Comparison of ENCODE assay signal across 10 cellular contexts in genomic region chr17:68053237-68054030, GRCh38. TPM values are rescaled to one million over a fixed set of nuclear protein-coding genes. Genes with fewer than 3 reads are reported as not detected.
A peak's percentile ranks its signal among the peaks of the same experiment; 100 is the strongest.
DNase-seq lines count a peak whose midpoint lies in the region; ATAC-seq, FAIRE-seq and TF ChIP-seq lines count a peak whose summit lies in the region.
"Had no signal": no experiment of that assay in that cellular context is flagged by ENCODE, and none has a peak within 500 bp of the region (broad histone marks: within the 10 kb centered on the region; RNA-seq: fewer than 3 reads in every experiment).

No MANE protein-coding gene starts in this region.

- no peak for FAIRE-seq in HepG2 (lab: Jason Lieb, UNC)

- H2AFZ ChIP-seq in HepG2 (ENCODE audit: low read length) (no peak overlapping the region), hepatocyte (no peak overlapping the region)

- TF ChIP-seq RAD21 in HepG2 (CRISPR knock-in tag; IDR thresholded peaks at IDR 0.05), result no peak

- intact Hi-C loops in HepG2 (cut with micrococcal nuclease; ENCODE audit: unreplicated experiment) (no loop called here), head of caudate nucleus (cut with DNase I) (no loop called here)

- no peak overlapping the region for H3K9ac ChIP-seq in HepG2 (ENCODE audit: insufficient read depth, low read depth, low read length)
- no peak overlapping the region for H3K9ac ChIP-seq in subcutaneous abdominal adipose tissue (ENCODE audit: low read length in 5 of 5)

- peaks cover 15% of the 10 kb centered on the region for H3K4me1 ChIP-seq in HepG2 (ENCODE audit: insufficient read depth, low read length)
- peaks cover 11 to 23% (median 15%) of the 10 kb centered on the region in 5 donors for H3K4me1 ChIP-seq in subcutaneous abdominal adipose tissue (ENCODE audit: control insufficient read depth in 5 of 5, insufficient read depth in 5 of 5, low read length in 5 of 5)
- H3K4me1 ChIP-seq in hepatocyte (ENCODE audit: insufficient read depth), result no peaks in the 10 kb centered on the region

- no peak for ATAC-seq in HepG2

- H3K36me3 ChIP-seq in HepG2 (replicated peaks in 1 of 2; ENCODE audit: control insufficient read depth in 1 of 2, insufficient read depth in 2 of 2, low read length in 2 of 2), result no peaks in the 10 kb centered on the region
- H3K36me3 ChIP-seq in subcutaneous abdominal adipose tissue (ENCODE audit: control insufficient read depth in 5 of 5, insufficient read depth in 5 of 5, low read length in 5 of 5), result no peaks in the 10 kb centered on the region
- H3K36me3 ChIP-seq in hepatocyte (replicated peaks; ENCODE audit: insufficient read depth, low read depth), result no peaks in the 10 kb centered on the region
- H3K36me3 ChIP-seq: adrenal gland had no signal

- no peaks in the 10 kb centered on the region for H3K36me3 Mint-ChIP-seq in endothelial cell (ENCODE audit: low read depth, unreplicated experiment)

- H3K9me3 Mint-ChIP-seq in endothelial cell (ENCODE audit: unreplicated experiment), result no peaks in the 10 kb centered on the region

- H3K4me3 ChIP-seq in HepG2 (replicated peaks in 1 of 3; ENCODE audit: insufficient read depth in 1 of 3, low read depth in 2 of 3, low read length in 3 of 3), result no peak overlapping the region
- peak overlapping the region in 2 of 5 donors; percentile 8 to 32 for H3K4me3 ChIP-seq in subcutaneous abdominal adipose tissue (ENCODE audit: low read depth in 1 of 5, low read length in 5 of 5)
- no peak overlapping the region for H3K4me3 ChIP-seq in hepatocyte
- H3K4me3 ChIP-seq: adrenal gland had no signal

- peak overlapping the region; percentile 53 for H3K27ac Mint-ChIP-seq in endothelial cell (ENCODE audit: unreplicated experiment)

- CTCF ChIA-PET in HepG2 (lab: Yijun Ruan, JAX; ENCODE audit: low intra/inter-chr PET ratio, low total read pairs), result no interaction called here

- no peaks in the 10 kb centered on the region for H3K9me3 ChIP-seq in HepG2 (ENCODE audit: low read length)
- no peaks in the 10 kb centered on the region for H3K9me3 ChIP-seq in subcutaneous abdominal adipose tissue (ENCODE audit: control insufficient read depth in 5 of 5, low read length in 5 of 5)
- no peaks in the 10 kb centered on the region for H3K9me3 ChIP-seq in hepatocyte (ENCODE audit: low read depth)
- H3K9me3 ChIP-seq: adrenal gland had no signal

- peaks cover 2% of the 10 kb centered on the region for H3K27me3 Mint-ChIP-seq in endothelial cell (ENCODE audit: unreplicated experiment)

- DNase-seq in HS-5 (ENCODE audit: low read depth), result peak; percentile 89
- DNase-seq in endothelial cell (ENCODE audit: low spot score), result no peak
- DNase-seq in HepG2 (ENCODE audit: low spot score), result no peak
- DNase-seq in HK-2 (ENCODE audit: unreplicated experiment), result no peak
- DNase-seq in head of caudate nucleus, result no peak
- no peak for DNase-seq in iPS-NIHi11 (ENCODE audit: low spot score)
- DNase-seq in hepatocyte (ENCODE audit: low spot score), result no peak
- DNase-seq: NCI-H69 had no signal

- POLR2A ChIA-PET in HepG2 (lab: Yijun Ruan, JAX), result interaction anchor here (0.7 kb wide), 1 partner anchor 18 kb away, joined by 3 read pairs; the partner anchor contains the start of gene KPNA2

- H4K20me1 ChIP-seq in HepG2 (ENCODE audit: insufficient read depth, low read length) (no peaks in the 10 kb centered on the region), hepatocyte (ENCODE audit: insufficient read depth, poor library complexity, severe bottlenecking) (no peaks in the 10 kb centered on the region)

- H3K4me2 ChIP-seq in HepG2 (ENCODE audit: low read depth, low read length), result peak overlapping the region; percentile 26
- H3K4me2 ChIP-seq in hepatocyte, result no peak overlapping the region

- no peak for TF ChIP-seq EP300 in HepG2 (IDR thresholded peaks at IDR 0.05; ENCODE audit: low read depth in 2 of 2, low read length in 2 of 2)
- no peak for TF ChIP-seq EP300 in HepG2 (CRISPR knock-in tag; IDR thresholded peaks at IDR 0.05; ENCODE audit: borderline replicate concordance)

- WGBS in HepG2 (ENCODE audit: low lambda C conversion rate), result 17% methylated on average over 8 of the region's 8 CpGs
- 84% methylated on average over 8 of the region's 8 CpGs for WGBS in hepatocyte (ENCODE audit: low lambda C conversion rate, missing lambda C conversion rate)

- H3K4me3 Mint-ChIP-seq in endothelial cell (ENCODE audit: unreplicated experiment), result no peak overlapping the region

- H3K79me2 ChIP-seq in HepG2 (ENCODE audit: insufficient read depth, low read length), result no peaks in the 10 kb centered on the region
- no peaks in the 10 kb centered on the region for H3K79me2 ChIP-seq in hepatocyte

- no TSS peak for BruUV-seq in HepG2 (replicated peaks; lab: Mats Ljungman, UMichigan)

- no peak for TF ChIP-seq POLR2A in HepG2 (IDR thresholded peaks at IDR 0.05; ENCODE audit: insufficient read depth in 1 of 2, low read depth in 2 of 2, low read length in 2 of 2)

- TF ChIP-seq CTCF in endothelial cell (IDR thresholded peaks at IDR 0.05; ENCODE audit: unreplicated experiment) (no peak), HepG2 (CRISPR knock-in tag; IDR thresholded peaks at IDR 0.05) (no peak), hepatocyte (IDR thresholded peaks at IDR 0.05; ENCODE audit: poor library complexity) (no peak)

- H3K27ac ChIP-seq in HepG2 (ENCODE audit: extremely low read length, insufficient read depth, low read length) (no peak overlapping the region), subcutaneous abdominal adipose tissue (ENCODE audit: low read depth, low read length) (peak overlapping the region; percentile 41), hepatocyte (no peak overlapping the region)

- in situ Hi-C loops in HepG2 (cut with HindIII; ENCODE audit: extremely low pct_ligation_motif_present, low pct_unique_long_range_greater_than_20kb), result no loop called here

- peaks cover 15% of the 10 kb centered on the region for H3K4me1 Mint-ChIP-seq in endothelial cell (ENCODE audit: unreplicated experiment)

- H3K27me3 ChIP-seq in HepG2 (ENCODE audit: control insufficient read depth in 1 of 2, insufficient read depth in 2 of 2, low read length in 2 of 2), result no peaks in the 10 kb centered on the region; a peak in 1 of 5 replicates
- H3K27me3 ChIP-seq in subcutaneous abdominal adipose tissue (ENCODE audit: control insufficient read depth in 5 of 5, insufficient read depth in 4 of 5, low read length in 5 of 5), result no peaks in the 10 kb centered on the region
- H3K27me3 ChIP-seq in hepatocyte, result no peaks in the 10 kb centered on the region
- H3K27me3 ChIP-seq: adrenal gland had no signal

- H3K9me2 ChIP-seq in hepatocyte (replicated peaks; ENCODE audit: insufficient read depth), result no peaks in the 10 kb centered on the region

RNA-seq across cellular contexts. Expression of gene KPNA2, which starts 17.9 kb away (rescaled TPM):
- total RNA-seq in endothelial cell (ENCODE audit: unreplicated experiment), result 104 TPM
- total RNA-seq in HepG2 (2016; rRNA removed; fragmentation: Illumina TruSeq; extraction: Trizol), result 305 and 410 TPM in 2 replicates
- 130 and 151 TPM in 2 replicates for total RNA-seq in HepG2 (2016; cell fraction: cytosol; rRNA removed; fragmentation: Illumina TruSeq; extraction: Trizol; ENCODE audit: low read depth)
- 293 and 395 TPM in 2 replicates for total RNA-seq in HepG2 (2016; cell fraction: insoluble cytoplasmic fraction; rRNA removed; fragmentation: Illumina TruSeq; extraction: Trizol)
- total RNA-seq in HepG2 (2016; cell fraction: membrane; rRNA removed; fragmentation: Illumina TruSeq; extraction: Trizol), result 181 and 208 TPM in 2 replicates
- total RNA-seq in HepG2 (2016; cell fraction: nucleus; rRNA removed; fragmentation: Illumina TruSeq; extraction: Trizol), result 176 and 216 TPM in 2 replicates
- 76.7 and 111 TPM in 2 replicates for polyA plus RNA-seq in HepG2 (2011; rRNA removed)
- polyA plus RNA-seq in HepG2 (2011; cell fraction: cytosol; rRNA removed), result 89.6 and 93.6 TPM in 2 replicates
- 62.8 and 68.9 TPM in 2 replicates for polyA plus RNA-seq in HepG2 (2011; cell fraction: nucleus; rRNA removed)
- 104 and 144 TPM in 2 replicates for polyA plus RNA-seq in HepG2 (2012)
- 63.3 and 66.0 TPM in 2 replicates for polyA plus RNA-seq in HepG2 (2016; cell fraction: cytosol; fragmentation: Illumina TruSeq; extraction: Trizol; ENCODE audit: low read depth)
- polyA plus RNA-seq in HepG2 (2016; cell fraction: insoluble cytoplasmic fraction; fragmentation: Illumina TruSeq; extraction: Trizol; ENCODE audit: low read depth), result 396 and 415 TPM in 2 replicates
- polyA plus RNA-seq in HepG2 (2016; cell fraction: membrane; fragmentation: Illumina TruSeq; extraction: Trizol; ENCODE audit: low read depth), result 85.9 and 88.8 TPM in 2 replicates
- polyA plus RNA-seq in HepG2 (2016; cell fraction: nucleus; fragmentation: Illumina TruSeq; extraction: Trizol; ENCODE audit: insufficient read depth, low read depth), result 251 and 259 TPM in 2 replicates
- 207 and 617 TPM in 2 replicates for polyA minus RNA-seq in HepG2 (2011; rRNA and poly(A)+ RNA removed; ENCODE audit: low replicate concordance)
- polyA minus RNA-seq in HepG2 (2011; cell fraction: cytosol; rRNA and poly(A)+ RNA removed), result 122 and 150 TPM in 2 replicates
- 120 and 124 TPM in 2 replicates for polyA minus RNA-seq in HepG2 (2011; cell fraction: nucleus; rRNA and poly(A)+ RNA removed)
- total RNA-seq in hepatocyte, result 62.6 and 72.1 TPM in 2 replicates
- polyA plus RNA-seq in hepatocyte, result 99.5 and 109 TPM in 2 replicates

RNA-seq across cellular contexts. Expression of gene C17orf58, which starts 57.2 kb away (rescaled TPM):
- total RNA-seq in endothelial cell (ENCODE audit: unreplicated experiment) (6.7 TPM), HepG2 (2016; rRNA removed; fragmentation: Illumina TruSeq; extraction: Trizol) (15.6 and 15.8 TPM in 2 replicates), hepatocyte (14.9 and 16.1 TPM in 2 replicates)
- 12.9 and 19.3 TPM in 2 replicates for total RNA-seq in HepG2 (2016; cell fraction: cytosol; rRNA removed; fragmentation: Illumina TruSeq; extraction: Trizol; ENCODE audit: low read depth)
- total RNA-seq in HepG2 (2016; cell fraction: insoluble cytoplasmic fraction; rRNA removed; fragmentation: Illumina TruSeq; extraction: Trizol), result 16.5 and 17.3 TPM in 2 replicates
- total RNA-seq in HepG2 (2016; cell fraction: membrane; rRNA removed; fragmentation: Illumina TruSeq; extraction: Trizol), result 26.7 and 28.4 TPM in 2 replicates
- 7.5 and 8.2 TPM in 2 replicates for total RNA-seq in HepG2 (2016; cell fraction: nucleus; rRNA removed; fragmentation: Illumina TruSeq; extraction: Trizol)
- polyA plus RNA-seq in HepG2 (2011; rRNA removed) (14.7 and 15.8 TPM in 2 replicates), hepatocyte (12.1 and 18.9 TPM in 2 replicates)
- 13.6 and 14.2 TPM in 2 replicates for polyA plus RNA-seq in HepG2 (2011; cell fraction: cytosol; rRNA removed)
- 5.0 and 6.4 TPM in 2 replicates for polyA plus RNA-seq in HepG2 (2011; cell fraction: nucleus; rRNA removed)
- polyA plus RNA-seq in HepG2 (2012), result 8.2 and 10.9 TPM in 2 replicates
- polyA plus RNA-seq in HepG2 (2016; cell fraction: cytosol; fragmentation: Illumina TruSeq; extraction: Trizol; ENCODE audit: low read depth), result 17.7 and 20.4 TPM in 2 replicates
- polyA plus RNA-seq in HepG2 (2016; cell fraction: insoluble cytoplasmic fraction; fragmentation: Illumina TruSeq; extraction: Trizol; ENCODE audit: low read depth), result 19.2 and 21.6 TPM in 2 replicates
- 26.7 and 27.3 TPM in 2 replicates for polyA plus RNA-seq in HepG2 (2016; cell fraction: membrane; fragmentation: Illumina TruSeq; extraction: Trizol; ENCODE audit: low read depth)
- polyA plus RNA-seq in HepG2 (2016; cell fraction: nucleus; fragmentation: Illumina TruSeq; extraction: Trizol; ENCODE audit: insufficient read depth, low read depth), result 17.0 and 18.8 TPM in 2 replicates
- polyA minus RNA-seq in HepG2 (2011; rRNA and poly(A)+ RNA removed; ENCODE audit: low replicate concordance), result 5.0 and 8.9 TPM in 2 replicates
- polyA minus RNA-seq in HepG2 (2011; cell fraction: cytosol; rRNA and poly(A)+ RNA removed), result 4.3 and 6.3 TPM in 2 replicates
- 2.2 and 3.0 TPM in 2 replicates for polyA minus RNA-seq in HepG2 (2011; cell fraction: nucleus; rRNA and poly(A)+ RNA removed)
